1 cellular context compared by ENCODE assay signal in genomic region chr4:177309525-177310371, GRCh38.
TF ChIP-seq lines count a peak whose summit lies in the region.

TSS of gene NEIL3 (plus strand) at chr4:177309874. CDS start at chr4:177309954, 80 bp downstream.

TF ChIP-seq in K562, 482 proteins besides CTCF, POLR2A, EP300 and RAD21 (continued from another document and continues in another):
- no peak for TF ChIP-seq AFF4 (CRISPR knock-in tag; IDR thresholded peaks at IDR 0.05)
- TF ChIP-seq RREB1 (CRISPR knock-in tag; IDR thresholded peaks at IDR 0.05), result no peak
- no peak for TF ChIP-seq ZNF253 (CRISPR knock-in tag; conservative IDR thresholded peaks at IDR 0.05)
- TF ChIP-seq PCBP1 (IDR thresholded peaks at IDR 0.05; ENCODE audit: low read depth, low read length, poor library complexity, severe bottlenecking), result no peak
- TF ChIP-seq SUPT5H (IDR thresholded peaks at IDR 0.05), result peak; percentile 90
- TF ChIP-seq CBX3 (IDR thresholded peaks at IDR 0.05; ENCODE audit: borderline replicate concordance in 1 of 2, low read length in 2 of 2), result no peak; a peak in 1 of 3 replicates
- peak; percentile 94 for TF ChIP-seq EP400 (IDR thresholded peaks at IDR 0.05)
- no peak for TF ChIP-seq CHD7 (IDR thresholded peaks at IDR 0.05; ENCODE audit: low read depth, low read length)
- no peak for TF ChIP-seq RHOXF2B (CRISPR knock-in tag; conservative IDR thresholded peaks at IDR 0.05)
- no peak for TF ChIP-seq ZNF408 (CRISPR knock-in tag; IDR thresholded peaks at IDR 0.05; ENCODE audit: low read depth)
- TF ChIP-seq TEAD1 (CRISPR knock-in tag; IDR thresholded peaks at IDR 0.05), result peak in 1 of 2 experiments; percentile 60; a peak in 1 of 4 replicates
- no peak for TF ChIP-seq SNRNP70 (optimal IDR thresholded peaks at IDR 0.05; ENCODE audit: low read depth, low read length)
- TF ChIP-seq CBX2 (IDR thresholded peaks at IDR 0.05; ENCODE audit: insufficient read depth, low read length, poor library complexity, severe bottlenecking), result no peak
- TF ChIP-seq ZNF395 (CRISPR knock-in tag; IDR thresholded peaks at IDR 0.05), result peak; percentile 74; the same call in 1 of the 2 replicates
- peak; percentile 94 for TF ChIP-seq PHF8 (IDR thresholded peaks at IDR 0.05; ENCODE audit: borderline replicate concordance, low read length)
- no peak for TF ChIP-seq MLX (CRISPR knock-in tag; conservative IDR thresholded peaks at IDR 0.05)
- no peak for TF ChIP-seq TCF7L2 (IDR thresholded peaks at IDR 0.05; ENCODE audit: low read depth, low read length)
- TF ChIP-seq COPS2 (conservative IDR thresholded peaks at IDR 0.05), result no peak
- no peak for TF ChIP-seq ZNF668 (CRISPR knock-in tag; IDR thresholded peaks at IDR 0.05)
- no peak for TF ChIP-seq ARID3A (IDR thresholded peaks at IDR 0.05; ENCODE audit: borderline replicate concordance, low read depth, low read length)
- TF ChIP-seq NR2C2 (CRISPR knock-in tag; IDR thresholded peaks at IDR 0.05), result no peak
- peak; percentile 84 for TF ChIP-seq NR2C2 (tag; IDR thresholded peaks at IDR 0.05)
- TF ChIP-seq TFAP4 (CRISPR knock-in tag; IDR thresholded peaks at IDR 0.05; ENCODE audit: borderline replicate concordance), result peak; percentile 63; the same call in 1 of the 2 replicates
- TF ChIP-seq ZNF224 (CRISPR knock-in tag; IDR thresholded peaks at IDR 0.05), result no peak
- no peak; the same call in 1 of the 2 replicates for TF ChIP-seq ZNF431 (CRISPR knock-in tag; IDR thresholded peaks at IDR 0.05)
